In the genomic region with DNA sequence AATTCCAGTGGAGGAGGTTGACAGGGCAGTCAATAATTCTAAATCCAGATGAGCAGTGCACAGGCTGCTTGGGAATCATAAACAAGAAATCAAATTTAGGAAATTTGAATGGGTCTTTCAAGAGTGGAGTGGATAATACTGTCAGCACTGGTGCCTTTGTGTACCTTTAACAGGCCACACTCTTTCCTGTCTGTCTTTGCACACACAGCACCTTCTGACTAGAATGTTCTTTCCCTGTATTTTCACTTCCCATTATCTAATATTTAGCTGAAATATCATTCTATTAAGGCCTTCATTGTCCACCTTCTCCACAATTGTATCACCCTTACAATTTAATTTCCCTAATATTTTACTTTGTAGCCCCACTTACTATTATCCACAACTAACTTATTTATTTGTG, we compare ENCODE assay signal across 23 cellular contexts.
DNase-seq lines count a peak whose midpoint lies in the region; ATAC-seq and TF ChIP-seq lines count a peak whose summit lies in the region.
"Had no signal": no experiment of that assay in that cellular context is flagged by ENCODE, and none has a peak within 500 bp of the region (broad histone marks: within the 10 kb centered on the region; RNA-seq: fewer than 3 reads in every experiment).

No MANE protein-coding gene starts in this region.

- no peaks in the 10 kb centered on the region for H3K27me3 Mint-ChIP-seq in activated CD8-positive, alpha-beta T cell treated with anti-CD3 and anti-CD28 coated beads for 36 hours
- H3K27me3 Mint-ChIP-seq: B cell, T-cell had no signal

- no peak overlapping the region for H3K27ac ChIP-seq in coronary artery
- H3K27ac ChIP-seq: GM23248 had no signal

- no peak overlapping the region for H3K4me3 Mint-ChIP-seq in activated CD8-positive, alpha-beta T cell treated with anti-CD3 and anti-CD28 coated beads for 36 hours
- H3K4me3 Mint-ChIP-seq: B cell, T-cell had no signal

- H3K36me3 Mint-ChIP-seq in activated CD8-positive, alpha-beta T cell treated with anti-CD3 and anti-CD28 coated beads for 36 hours (ENCODE audit: low read depth): no peaks in the 10 kb centered on the region
- H3K36me3 Mint-ChIP-seq: T-cell had no signal

- CTCF ChIA-PET in activated CD8-positive, alpha-beta T cell treated with anti-CD3 and anti-CD28 coated beads for 36 hours (lab: Charles Lee): no interaction called here

- intact Hi-C loops in activated CD8-positive, alpha-beta T cell treated with anti-CD3 and anti-CD28 coated beads for 36 hours (cut with micrococcal nuclease): no loop called here

- no peak for DNase-seq in coronary artery (ENCODE audit: low spot score)
- DNase-seq in A172 (ENCODE audit: low spot score): no peak
- DNase-seq in activated CD8-positive, alpha-beta T cell treated with anti-CD3 and anti-CD28 coated beads for 36 hours: no peak
- DNase-seq: 8988T, DMS79 treated with DMSO at 0.1 percent for 48 hours, GM23248, IMR-90, NCI-H1417 treated with DMSO at 0.1 percent for 48 hours, NCI-H187 treated with DMSO at 0.1 percent for 48 hours, NCI-H226, NCI-H524, PC-3, RPMI8226, SHP77 treated with DMSO at 0.1 percent for 48 hours, T-cell had no signal

- no peaks in the 10 kb centered on the region for H3K9me3 Mint-ChIP-seq in activated CD8-positive, alpha-beta T cell treated with anti-CD3 and anti-CD28 coated beads for 36 hours
- H3K9me3 Mint-ChIP-seq: T-cell had no signal

- no peak for TF ChIP-seq CTCF in coronary artery (IDR thresholded peaks at IDR 0.05)
- no peak for TF ChIP-seq CTCF in activated CD8-positive, alpha-beta T cell treated with anti-CD3 and anti-CD28 coated beads for 36 hours (IDR thresholded peaks at IDR 0.05)

- ATAC-seq in GM18502 (IDR thresholded peaks at IDR 0.05; ENCODE audit: poor library complexity, unreplicated experiment) (peak; percentile 57), GM19395 (IDR thresholded peaks at IDR 0.05; ENCODE audit: unreplicated experiment) (peak; percentile 50), HG02884 (IDR thresholded peaks at IDR 0.05; ENCODE audit: unreplicated experiment) (peak; percentile 74), HG03469 (IDR thresholded peaks at IDR 0.05; ENCODE audit: unreplicated experiment) (peak; percentile 47), HG03139 (IDR thresholded peaks at IDR 0.05; ENCODE audit: unreplicated experiment) (no peak)
- ATAC-seq in activated CD8-positive, alpha-beta T cell treated with anti-CD3 and anti-CD28 coated beads for 36 hours: no peak
- ATAC-seq: PC-3, SK-N-SH treated with all-trans-retinoic acid at 6 μM for 48 hours, T-cell had no signal

- H3K27ac Mint-ChIP-seq in activated CD8-positive, alpha-beta T cell treated with anti-CD3 and anti-CD28 coated beads for 36 hours: no peak overlapping the region
- H3K27ac Mint-ChIP-seq: B cell, T-cell had no signal

- H3K4me1 Mint-ChIP-seq in activated CD8-positive, alpha-beta T cell treated with anti-CD3 and anti-CD28 coated beads for 36 hours (ENCODE audit: low read depth): no peaks in the 10 kb centered on the region
- H3K4me1 Mint-ChIP-seq: B cell, T-cell had no signal

- POLR2A ChIA-PET in activated CD8-positive, alpha-beta T cell treated with anti-CD3 and anti-CD28 coated beads for 36 hours (lab: Charles Lee): interaction anchor here (0.6 kb wide), 1 partner anchor 24 kb away, joined by 3 read pairs; no protein-coding TSS in a partner anchor

- no peak overlapping the region for H3K4me3 ChIP-seq in coronary artery
- H3K4me3 ChIP-seq: GM23248, HAP-1 had no signal

Comparison
In these comparisons a context has a peak if more than half of its experiments do, and no peak if none do; other contexts are left out.
1. ATAC-seq: peak in GM18502 (single experiment), GM19395 (single experiment), HG02884 (single experiment) and HG03469 (single experiment); none in HG03139 (single experiment) and activated CD8-positive, alpha-beta T cell treated with anti-CD3 and anti-CD28 coated beads for 36 hours (single experiment).